In genomic region chr2:222939208-222939846, GRCh38 we compare ENCODE assay signal across 8 cellular contexts.
DNase-seq lines count a peak whose midpoint lies in the region; ATAC-seq, FAIRE-seq and TF ChIP-seq lines count a peak whose summit lies in the region.

No MANE protein-coding gene starts in this region.

- no peaks in the 10 kb centered on the region for H3K9me2 ChIP-seq in MM.1S (replicated peaks; ENCODE audit: insufficient read depth, low read length)

- peak; percentile 92 for ATAC-seq in left lung

- intact Hi-C loops in left lung (cut with DNase I), result no loop called here

- no peak overlapping the region for H3K9ac ChIP-seq in MM.1S (ENCODE audit: low read length)

- no peak overlapping the region for H3K4me2 ChIP-seq in MM.1S (ENCODE audit: low read depth, low read length)

- H3K9me3 ChIP-seq in MM.1S (replicated peaks; ENCODE audit: insufficient read depth, low read length) (no peaks in the 10 kb centered on the region), left lung (peaks cover 0 to 8% of the 10 kb centered on the region in 2 donors)

- FAIRE-seq in TTC549 (lab: Jason Lieb, UNC), result peak; percentile 51

- no peaks in the 10 kb centered on the region for H3K79me2 ChIP-seq in MM.1S (ENCODE audit: low read length)

- H3K27me3 ChIP-seq in H7 (ENCODE audit: control insufficient read depth, insufficient read depth, low read length) (no peaks in the 10 kb centered on the region), MM.1S (replicated peaks; ENCODE audit: insufficient read depth, low read length) (no peaks in the 10 kb centered on the region), left lung (no peaks in the 10 kb centered on the region)

- H3K27ac ChIP-seq in MM.1S (ENCODE audit: low read length) (no peak overlapping the region), left lung (no peak overlapping the region)

- TF ChIP-seq CTCF in MM.1S (IDR thresholded peaks at IDR 0.05; ENCODE audit: low read length) (peak; percentile 90), left lung (IDR thresholded peaks at IDR 0.05) (peak; percentile 69 to 77)

- peaks cover 19% of the 10 kb centered on the region for H3F3A ChIP-seq in MM.1S (ENCODE audit: insufficient read depth, low read length)

- H3K4me3 ChIP-seq in H7 (ENCODE audit: insufficient read depth, low read depth, low read length) (no peak overlapping the region), MM.1S (ENCODE audit: low read length) (no peak overlapping the region), left lung (no peak overlapping the region)

- H2AFZ ChIP-seq in MM.1S (ENCODE audit: low read length), result no peak overlapping the region

- H3K36me3 ChIP-seq in H7 (replicated peaks; ENCODE audit: control insufficient read depth, insufficient read depth, low read length) (peaks cover 5% of the 10 kb centered on the region), MM.1S (replicated peaks; ENCODE audit: insufficient read depth, low read length) (peaks cover 2% of the 10 kb centered on the region; the same call in 1 of the 2 replicates), left lung (peaks cover 5 to 62% of the 10 kb centered on the region in 2 donors)

- H3K4me1 ChIP-seq in MM.1S (ENCODE audit: low read length), result peaks cover 22% of the 10 kb centered on the region
- H3K4me1 ChIP-seq in left lung, result peaks cover 0 to 9% of the 10 kb centered on the region in 2 donors

- no peaks in the 10 kb centered on the region for H4K20me1 ChIP-seq in MM.1S (ENCODE audit: insufficient read depth, low read length)

- DNase-seq in NCI-H2029 treated with DMSO at 0.1 percent for 48 hours (lab: John Stamatoyannopoulos, UW), result peak; percentile 29
- no peak for DNase-seq in NCI-H2029 (lab: John Stamatoyannopoulos, UW)
- DNase-seq in H7, result peak; percentile 36
- DNase-seq in MM.1S, result peak; percentile 65
- peak; percentile 52 for DNase-seq in brain pericyte (ENCODE audit: low read depth, low spot score)
- no peak for DNase-seq in left lung
- DNase-seq in stimulated activated CD8-positive, alpha-beta memory T cell treated with anti-CD3 and anti-CD28 coated beads, Interleukin-4, amount 100 ng/mL, for 24 hours (ENCODE audit: low read depth), result peak; percentile 28

Comparison
In these comparisons a context has a peak if more than half of its experiments do, and no peak if none do; other contexts are left out.
1. DNase-seq: peak in NCI-H2029 treated with DMSO at 0.1 percent for 48 hours (single experiment), H7 (single experiment), MM.1S (single experiment), brain pericyte (single experiment) and stimulated activated CD8-positive, alpha-beta memory T cell treated with anti-CD3 and anti-CD28 coated beads, Interleukin-4, amount 100 ng/mL, for 24 hours (single experiment); none in NCI-H2029 (single experiment) and left lung (0 of 2).